In the genomic region with DNA sequence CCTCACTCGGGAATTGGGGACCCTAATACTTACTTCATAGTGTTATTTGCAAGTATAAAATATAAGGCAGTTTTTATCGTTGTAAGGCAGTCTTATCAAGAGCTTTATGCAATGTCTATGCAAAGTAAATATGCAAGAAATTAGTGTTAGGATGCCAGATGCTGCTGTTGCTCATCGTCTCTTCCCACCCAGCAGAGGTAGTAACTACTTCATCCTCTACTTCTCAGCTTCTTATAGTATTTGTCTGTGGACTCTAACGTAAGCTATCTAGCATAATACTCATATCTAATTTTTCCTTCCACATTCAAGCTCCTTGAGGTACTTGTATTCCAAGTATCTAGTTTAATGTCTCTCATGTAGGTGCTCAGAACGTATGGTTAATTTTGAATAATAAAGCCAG, we compare ENCODE assay signal across 1 cellular context.
TF ChIP-seq lines count a peak whose summit lies in the region.

No MANE protein-coding gene starts in this region.

TF ChIP-seq in endothelial cell of umbilical vein, 7 proteins besides CTCF, POLR2A, EP300 and RAD21:
- TF ChIP-seq FOS (IDR thresholded peaks at IDR 0.05; ENCODE audit: borderline replicate concordance, insufficient read depth, low read length) = no peak
- no peak for TF ChIP-seq JUN (IDR thresholded peaks at IDR 0.05; ENCODE audit: borderline replicate concordance, insufficient read depth, insufficient read length, low read depth)
- no peak for TF ChIP-seq GATA2 (IDR thresholded peaks at IDR 0.05; ENCODE audit: insufficient read depth, insufficient read length, low read depth, low read length)
- no peak for TF ChIP-seq MYC (IDR thresholded peaks at IDR 0.05; ENCODE audit: low read depth, low read length)
- no peak for TF ChIP-seq EZH2 (IDR thresholded peaks at IDR 0.05; ENCODE audit: borderline replicate concordance, low read depth, low read length, severe bottlenecking)
- TF ChIP-seq, protein P1, sequence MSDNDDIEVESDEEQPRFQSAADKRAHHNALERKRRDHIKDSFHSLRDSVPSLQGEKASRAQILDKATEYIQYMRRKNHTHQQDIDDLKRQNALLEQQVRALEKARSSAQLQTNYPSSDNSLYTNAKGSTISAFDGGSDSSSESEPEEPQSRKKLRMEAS (IDR thresholded peaks at IDR 0.05; ENCODE audit: insufficient read depth, insufficient read length) = no peak
- no peak for TF ChIP-seq POLR2AphosphoS5 (IDR thresholded peaks at IDR 0.05; ENCODE audit: insufficient read depth, low read depth, low read length)
TF ChIP-seq in endothelial cell of umbilical vein: peak in this region for 0.
